In the genomic region with DNA sequence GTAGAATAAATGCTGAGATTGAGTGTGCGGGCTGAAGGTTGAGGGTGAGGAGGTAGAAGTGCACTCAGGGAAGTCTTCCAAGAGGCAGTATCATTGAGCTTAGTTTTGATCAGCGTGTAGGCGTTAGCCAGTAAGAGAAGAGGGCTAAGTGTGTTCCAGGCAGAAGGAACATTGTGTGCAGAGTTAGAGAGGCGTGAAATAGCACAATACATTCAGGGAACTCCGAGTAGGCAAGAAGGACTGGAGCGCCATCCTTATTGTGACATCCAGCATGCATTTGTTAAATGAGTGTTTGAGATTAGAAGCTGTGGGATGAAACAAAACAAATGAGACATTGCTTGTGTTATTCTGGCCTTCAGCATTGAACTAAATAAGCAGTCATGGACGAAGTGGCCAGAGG, we compare ENCODE assay signal across 1 cellular context.
TF ChIP-seq lines count a peak whose summit lies in the region.

No MANE protein-coding gene starts in this region.

TF ChIP-seq in H1, 55 proteins besides CTCF, POLR2A, EP300 and RAD21:
- TF ChIP-seq SUZ12 (IDR thresholded peaks at IDR 0.05; ENCODE audit: low read length) = no peak
- no peak for TF ChIP-seq TEAD4 (IDR thresholded peaks at IDR 0.05; ENCODE audit: low read depth, low read length)
- no peak for TF ChIP-seq NRF1 (IDR thresholded peaks at IDR 0.05; ENCODE audit: low read depth, low read length)
- TF ChIP-seq TCF12 (IDR thresholded peaks at IDR 0.05; ENCODE audit: low read depth, low read length) = no peak
- no peak for TF ChIP-seq YY1 (IDR thresholded peaks at IDR 0.05; ENCODE audit: low read depth, low read length)
